In genomic region chr20:61376541-61377231, GRCh38 we compare ENCODE assay signal across 1 cellular context.
TF ChIP-seq lines count a peak whose summit lies in the region.

No MANE protein-coding gene starts in this region.

TF ChIP-seq in H1, 55 proteins besides CTCF, POLR2A, EP300 and RAD21 (continued from another document):
- TF ChIP-seq USF2 (IDR thresholded peaks at IDR 0.05; ENCODE audit: low read length), result no peak
- no peak for TF ChIP-seq CBX8 (IDR thresholded peaks at IDR 0.05; ENCODE audit: borderline replicate concordance, low read depth, low read length)
- TF ChIP-seq ZNF274 (IDR thresholded peaks at IDR 0.05; ENCODE audit: borderline replicate concordance, extremely low read depth, low read length), result no peak
- no peak for TF ChIP-seq RNF2 (IDR thresholded peaks at IDR 0.05; ENCODE audit: borderline replicate concordance, low read depth, low read length, missing control alignments, poor library complexity, severe bottlenecking)
- no peak for TF ChIP-seq NRF1 (IDR thresholded peaks at IDR 0.05; ENCODE audit: low read depth, low read length)
